ENCODE assay signal across 1 cellular context in genomic region chr11:16469968-16470367, GRCh38.
TF ChIP-seq lines count a peak whose summit lies in the region.

No MANE protein-coding gene starts in this region.

TF ChIP-seq in H1, 55 proteins besides CTCF, POLR2A, EP300 and RAD21 (continued from another document):
- no peak for TF ChIP-seq EGR1 (IDR thresholded peaks at IDR 0.05; ENCODE audit: borderline replicate concordance, low read depth, low read length)
- peak; percentile 89 for TF ChIP-seq TEAD4 (IDR thresholded peaks at IDR 0.05; ENCODE audit: low read depth, low read length)
- no peak for TF ChIP-seq CREB1 (IDR thresholded peaks at IDR 0.05)
- no peak for TF ChIP-seq TAF1 (IDR thresholded peaks at IDR 0.05; ENCODE audit: low read depth, low read length)
